9 cellular contexts compared by ENCODE assay signal in the genomic region with DNA sequence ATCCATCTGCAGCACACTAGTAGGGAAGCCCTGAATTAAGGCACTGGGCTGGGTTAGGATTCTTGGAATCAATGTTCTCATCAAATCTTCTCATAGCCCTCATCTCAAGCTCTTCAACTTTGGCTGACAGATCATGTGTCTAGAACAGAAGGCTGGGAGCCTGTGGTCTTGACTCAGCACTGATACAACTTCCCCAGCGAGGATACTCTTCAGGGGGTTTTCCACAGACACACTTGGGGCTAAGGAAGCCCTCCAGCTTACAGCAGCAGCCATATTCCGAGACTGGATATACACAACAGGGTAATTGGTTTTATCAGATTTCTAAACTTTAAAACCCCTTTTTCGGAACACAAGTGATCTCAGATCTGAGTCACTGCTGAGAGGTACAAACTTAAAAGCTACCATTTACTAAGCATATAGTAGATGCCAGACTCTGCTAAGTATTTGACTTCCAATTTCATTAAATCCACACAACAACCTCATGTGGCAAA. TPM values are rescaled to one million over a fixed set of nuclear protein-coding genes. Genes with fewer than 3 reads are reported as not detected.
DNase-seq lines count a peak whose midpoint lies in the region; ATAC-seq and TF ChIP-seq lines count a peak whose summit lies in the region.
"Had no signal": no experiment of that assay in that cellular context is flagged by ENCODE, and none has a peak within 500 bp of the region (broad histone marks: within the 10 kb centered on the region; RNA-seq: fewer than 3 reads in every experiment).

No MANE protein-coding gene starts in this region.

- CTCF ChIA-PET in CD8-positive, alpha-beta T cell (lab: Charles Lee), result interaction anchor here (1.7 to 13.5 kb wide), 6 partner anchors 31 to 75 kb away, joined by 4 to 493 read pairs (median 26); no protein-coding TSS in a partner anchor

- peaks cover 3% of the 10 kb centered on the region for H3K36me3 Mint-ChIP-seq in CD8-positive, alpha-beta T cell

- no peaks in the 10 kb centered on the region for H3K27me3 Mint-ChIP-seq in CD8-positive, alpha-beta T cell (ENCODE audit: low read depth)

- peak overlapping the region; percentile 20 for H3K4me3 Mint-ChIP-seq in CD8-positive, alpha-beta T cell

- H3K9me3 ChIP-seq in CD8-positive, alpha-beta T cell (ENCODE audit: low read length), result no peaks in the 10 kb centered on the region
- no peaks in the 10 kb centered on the region for H3K9me3 ChIP-seq in ascending aorta

- no peak overlapping the region for H3K4me3 ChIP-seq in CD8-positive, alpha-beta T cell (ENCODE audit: low read depth, low read length)
- no peak overlapping the region for H3K4me3 ChIP-seq in ascending aorta
- no peak overlapping the region for H3K4me3 ChIP-seq in skin epidermis

- TF ChIP-seq CTCF in CD8-positive, alpha-beta T cell (IDR thresholded peaks at IDR 0.05), result no peak
- TF ChIP-seq CTCF in ascending aorta (IDR thresholded peaks at IDR 0.05), result no peak

- no peaks in the 10 kb centered on the region for H3K9me3 Mint-ChIP-seq in CD8-positive, alpha-beta T cell

- DNase-seq in CD8-positive, alpha-beta T cell, result peak in 5 of 7 experiments; percentile 20 to 60 (median 43)
- DNase-seq in OCI-M1 (lab: John Stamatoyannopoulos, UW) (peak; percentile 58), ascending aorta (ENCODE audit: low spot score in 2 of 2) (no peak), dedifferentiated amniotic fluid mesenchymal stem cell (ENCODE audit: extremely low spot score) (no peak), NCI-H1436 treated with DMSO at 0.1 percent for 48 hours (lab: John Stamatoyannopoulos, UW) (no peak), NCI-H2171 treated with DMSO at 0.1 percent for 48 hours (lab: John Stamatoyannopoulos, UW) (no peak), NCI-H1417 treated with DMSO at 0.1 percent for 48 hours (lab: John Stamatoyannopoulos, UW) (no peak)

- peaks cover 68% of the 10 kb centered on the region for H3K4me1 Mint-ChIP-seq in CD8-positive, alpha-beta T cell (ENCODE audit: low read depth)

- POLR2A ChIA-PET in CD8-positive, alpha-beta T cell (lab: Charles Lee), result interaction anchor here (0.6 to 3.5 kb wide), 9 partner anchors 20 to 70 kb away, joined by 3 to 25 read pairs (median 3); no protein-coding TSS in a partner anchor

- H3K27ac Mint-ChIP-seq in CD8-positive, alpha-beta T cell, result peak overlapping the region; percentile 34

- peaks cover 45% of the 10 kb centered on the region for H3K4me1 ChIP-seq in CD8-positive, alpha-beta T cell (ENCODE audit: insufficient read depth, low read length)
- H3K4me1 ChIP-seq in ascending aorta, result peaks cover 3 to 18% of the 10 kb centered on the region in 2 donors

- H3K27ac ChIP-seq in CD8-positive, alpha-beta T cell (ENCODE audit: low read depth, low read length), result no peak overlapping the region
- H3K27ac ChIP-seq in ascending aorta (peak overlapping the region; percentile 24 to 39), skin epidermis (peak overlapping the region in 12 of 21 experiments; percentile 13 to 97 (median 47))
- H3K27ac ChIP-seq: VCaP had no signal

- peak; percentile 9 for ATAC-seq in CD8-positive, alpha-beta T cell

- intact Hi-C loops in CD8-positive, alpha-beta T cell (cut with DNase I, micrococcal nuclease), result loop anchor here in 1 of 2 experiments (2.0 kb wide), 1 partner anchor 23 kb away; no protein-coding TSS in a partner anchor
- intact Hi-C loops in ascending aorta (cut with DNase I), result no loop called here

- no peaks in the 10 kb centered on the region for H3K27me3 ChIP-seq in CD8-positive, alpha-beta T cell (ENCODE audit: insufficient read depth, low read length)
- no peaks in the 10 kb centered on the region for H3K27me3 ChIP-seq in ascending aorta

- no peaks in the 10 kb centered on the region for H3K36me3 ChIP-seq in CD8-positive, alpha-beta T cell (ENCODE audit: insufficient read depth, low read length)
- no peaks in the 10 kb centered on the region for H3K36me3 ChIP-seq in ascending aorta

RNA-seq across cellular contexts. Expression of gene FMNL3, which starts 3.5 kb away (rescaled TPM):
- total RNA-seq in CD8-positive, alpha-beta T cell, result 10 to 100 TPM; 27.9 to 31.9 TPM
- total RNA-seq in ascending aorta, result 30.4 TPM

RNA-seq across cellular contexts. Expression of gene TMBIM6, which starts 37.7 kb away (rescaled TPM):
- total RNA-seq in CD8-positive, alpha-beta T cell, result 100 to 1,000 TPM; 289 to 309 TPM
- 188 TPM for total RNA-seq in ascending aorta

Comparison
In these comparisons a context has a peak if more than half of its experiments do, and no peak if none do; other contexts are left out.
1. DNase-seq: peak in CD8-positive, alpha-beta T cell (5 of 7) and OCI-M1 (single experiment); none in ascending aorta (0 of 2), dedifferentiated amniotic fluid mesenchymal stem cell (single experiment), NCI-H1436 treated with DMSO at 0.1 percent for 48 hours (single experiment), NCI-H2171 treated with DMSO at 0.1 percent for 48 hours (single experiment) and NCI-H1417 treated with DMSO at 0.1 percent for 48 hours (single experiment).